In genomic region chr2:109792659-109793058, GRCh38 we compare ENCODE assay signal across 8 cellular contexts. TPM values are rescaled to one million over a fixed set of nuclear protein-coding genes. Genes with fewer than 3 reads are reported as not detected.
A peak's percentile ranks its signal among the peaks of the same experiment; 100 is the strongest.
DNase-seq lines count a peak whose midpoint lies in the region; ATAC-seq, FAIRE-seq and TF ChIP-seq lines count a peak whose summit lies in the region.
"Not testable (repeated sequence)": the region's sequence is repeated elsewhere in the genome, so short reads cannot be mapped to it uniquely, and the experiment has no call there.

No MANE protein-coding gene starts in this region.

- H3K9me3 ChIP-seq in DND-41 (ENCODE audit: insufficient read depth, low read length, severe bottlenecking); heart right ventricle; pancreas: not testable (repeated sequence)

- intact Hi-C loops in heart right ventricle (cut with DNase I); pancreas (cut with DNase I): not testable (repeated sequence)

- ATAC-seq in DND-41 (ENCODE audit: insufficient read depth, low read depth) (peak; percentile 52; the same call in 1 of the 3 replicates), GM19023 (IDR thresholded peaks at IDR 0.05; ENCODE audit: unreplicated experiment) (peak; percentile 63), GM21423 (IDR thresholded peaks at IDR 0.05; ENCODE audit: unreplicated experiment) (peak; percentile 52), HG02610 (IDR thresholded peaks at IDR 0.05; ENCODE audit: unreplicated experiment) (peak; percentile 45), HG03159 (IDR thresholded peaks at IDR 0.05; ENCODE audit: unreplicated experiment) (peak; percentile 61), SK-N-SH treated with all-trans-retinoic acid at 6 μM for 48 hours (peak; percentile 87), heart right ventricle (peak in 6 of 8 donors; percentile 45 to 56 (median 54)), pancreas (peak in 3 of 4 donors; percentile 52 to 64 (median 53))

- no CpG with 5 or more reads among the region's 1 CpG for WGBS in heart right ventricle, 2 donors
- WGBS in pancreas, 2 donors = no CpG with 5 or more reads among the region's 1 CpG

- not testable (repeated sequence) for H2AFZ ChIP-seq in DND-41 (ENCODE audit: low read depth, low read length)

- not testable (repeated sequence) for FAIRE-seq in pancreas (lab: Jason Lieb, UNC)

- not testable (repeated sequence) for H3K4me1 ChIP-seq in DND-41 (ENCODE audit: insufficient read depth, low read length); heart right ventricle; pancreas

- not testable (repeated sequence) for H4K20me1 ChIP-seq in DND-41 (ENCODE audit: insufficient read depth, low read length)

- not testable (repeated sequence) for H3K79me2 ChIP-seq in DND-41 (ENCODE audit: insufficient read depth, low read length)

- H3K4me2 ChIP-seq in DND-41 (ENCODE audit: insufficient read depth, low read length) = not testable (repeated sequence)

- H3K27me3 ChIP-seq in DND-41 (ENCODE audit: insufficient read depth, low read length, poor library complexity); heart right ventricle; pancreas: not testable (repeated sequence)

- not testable (repeated sequence) for DNase-seq in DND-41, heart right ventricle, pancreas

- H3K27ac ChIP-seq in DND-41 (ENCODE audit: low read length); heart right ventricle; pancreas: not testable (repeated sequence)

- H3K4me3 ChIP-seq in DND-41 (ENCODE audit: low read depth in 1 of 2, low read length in 2 of 2); heart right ventricle; pancreas: not testable (repeated sequence)

- TF ChIP-seq CTCF in DND-41 (IDR thresholded peaks at IDR 0.05; ENCODE audit: borderline replicate concordance, extremely low read depth, low read length, poor library complexity, severe bottlenecking); heart right ventricle (IDR thresholded peaks at IDR 0.05); pancreas (IDR thresholded peaks at IDR 0.05): not testable (repeated sequence)

- not testable (repeated sequence) for H3K36me3 ChIP-seq in DND-41 (ENCODE audit: insufficient read depth, low read length); heart right ventricle; pancreas

- not testable (repeated sequence) for H3K9ac ChIP-seq in DND-41 (ENCODE audit: low read depth, low read length)

RNA-seq across cellular contexts. Expression of gene RGPD5, which starts 1.4 kb away (rescaled TPM):
- total RNA-seq in heart right ventricle = 10 to 100 TPM; 14.6 to 34.8 (median 20.0) TPM
- polyA plus RNA-seq in heart right ventricle = 10 to 100 TPM in 1 of 2 donors, 1 to 10 TPM in 1; 2.2 to 11.9 TPM
- total RNA-seq in pancreas = 10 to 100 TPM; 15.2 to 59.4 (median 33.0) TPM
- 10 to 100 TPM; 18.7 TPM for polyA plus RNA-seq in pancreas
